ENCODE assay signal across 9 cellular contexts in genomic region chr1:66271216-66271903, GRCh38.
A peak's percentile ranks its signal among the peaks of the same experiment; 100 is the strongest.
DNase-seq lines count a peak whose midpoint lies in the region; ATAC-seq and TF ChIP-seq lines count a peak whose summit lies in the region.
"Had no signal": no experiment of that assay in that cellular context is flagged by ENCODE, and none has a peak within 500 bp of the region (broad histone marks: within the 10 kb centered on the region; RNA-seq: fewer than 3 reads in every experiment).

No MANE protein-coding gene starts in this region.

- H3K27me3 ChIP-seq in CD4-positive, CD25-positive, alpha-beta regulatory T cell (ENCODE audit: control insufficient read depth, insufficient read depth, low read length): no peaks in the 10 kb centered on the region

- H3K36me3 ChIP-seq in CD4-positive, CD25-positive, alpha-beta regulatory T cell (ENCODE audit: control insufficient read depth, insufficient read depth, low read length): no peaks in the 10 kb centered on the region
- no peaks in the 10 kb centered on the region for H3K36me3 ChIP-seq in SK-N-MC (ENCODE audit: insufficient read depth, low read length)

- no peak overlapping the region for H3K27ac ChIP-seq in CD4-positive, CD25-positive, alpha-beta regulatory T cell (ENCODE audit: insufficient read depth, low read length, poor library complexity, severe bottlenecking)
- peak overlapping the region; percentile 96 for H3K27ac ChIP-seq in SK-N-MC

- intact Hi-C loops in left colon (cut with DNase I, micrococcal nuclease): loop anchor here in 1 of 2 donors (5.0 kb wide), 1 partner anchor 61 kb away; no protein-coding TSS in a partner anchor

- peak overlapping the region; percentile 71 for H3K9ac ChIP-seq in SK-N-MC (ENCODE audit: insufficient read length)

- H3K4me1 ChIP-seq in CD4-positive, CD25-positive, alpha-beta regulatory T cell (ENCODE audit: control insufficient read depth, insufficient read depth, low read length, poor library complexity, severe bottlenecking): peaks cover 25% of the 10 kb centered on the region

- peaks cover 0 to 1% (median 0%) of the 10 kb centered on the region in 7 donors for H3K9me3 Mint-ChIP-seq in CD4-positive, CD25-positive, alpha-beta regulatory T cell
- H3K9me3 Mint-ChIP-seq: IgD-negative memory B cell had no signal

- H3K27me3 Mint-ChIP-seq in CD4-positive, CD25-positive, alpha-beta regulatory T cell: no peaks in the 10 kb centered on the region
- H3K27me3 Mint-ChIP-seq: IgD-negative memory B cell had no signal

- H3K4me3 ChIP-seq in CD4-positive, CD25-positive, alpha-beta regulatory T cell (ENCODE audit: low read depth, low read length): peak overlapping the region; percentile 10
- H3K4me3 ChIP-seq in SK-N-MC: peak overlapping the region; percentile 66
- H3K4me3 ChIP-seq in choroid plexus epithelial cell (ENCODE audit: low read depth, low read length): peak overlapping the region; percentile 3

- ATAC-seq in CD4-positive, CD25-positive, alpha-beta regulatory T cell (ENCODE audit: low read depth in 2 of 2): peak; percentile 16 to 30
- ATAC-seq in left colon (peak; percentile 92), HG03196 (IDR thresholded peaks at IDR 0.05; ENCODE audit: unreplicated experiment) (no peak)

- H3K36me3 Mint-ChIP-seq in CD4-positive, CD25-positive, alpha-beta regulatory T cell: no peaks in the 10 kb centered on the region
- H3K36me3 Mint-ChIP-seq: IgD-negative memory B cell had no signal

- peak overlapping the region; percentile 53 to 93 (median 91) for H3K27ac Mint-ChIP-seq in CD4-positive, CD25-positive, alpha-beta regulatory T cell

- no peaks in the 10 kb centered on the region for H3K9me3 ChIP-seq in CD4-positive, CD25-positive, alpha-beta regulatory T cell (ENCODE audit: control insufficient read depth in 2 of 2, low read length in 2 of 2)
- no peaks in the 10 kb centered on the region for H3K9me3 ChIP-seq in SK-N-MC (ENCODE audit: low read depth, low read length)

- peaks cover 31 to 54% (median 39%) of the 10 kb centered on the region in 4 donors for H3K4me1 Mint-ChIP-seq in CD4-positive, CD25-positive, alpha-beta regulatory T cell

- DNase-seq in CD4-positive, CD25-positive, alpha-beta regulatory T cell: peak in 2 of 3 donors; percentile 49 to 52
- DNase-seq in HPDE6-E6E7 (ENCODE audit: extremely low spot score) (peak; percentile 62), SK-N-MC (ENCODE audit: low read depth, low spot score) (peak; percentile 97), choroid plexus epithelial cell (ENCODE audit: low read depth) (peak; percentile 99), left colon (peak; percentile 60 to 88), UCSD-AML1 (lab: John Stamatoyannopoulos, UW; ENCODE audit: unreplicated experiment) (no peak)
- DNase-seq in stimulated activated CD4-positive, alpha-beta T cell treated with anti-CD3 and anti-CD28 coated beads, Interleukin-1b, Interleukin-23, amount 100 ng/mL, for 48 hours: peak; percentile 61

- H3K4me3 Mint-ChIP-seq in CD4-positive, CD25-positive, alpha-beta regulatory T cell: peak overlapping the region in 2 of 4 donors; percentile 13 to 16
- H3K4me3 Mint-ChIP-seq: IgD-negative memory B cell had no signal

- no peak for TF ChIP-seq CTCF in choroid plexus epithelial cell (conservative IDR thresholded peaks at IDR 0.05; ENCODE audit: low read depth, low read length)

Comparison
In these comparisons a context has a peak if more than half of its experiments do, and no peak if none do; other contexts are left out.
1. H3K4me3 ChIP-seq: peak in every context shown above with its lines; median percentile 66 in SK-N-MC; 10 in CD4-positive, CD25-positive, alpha-beta regulatory T cell; 3 in choroid plexus epithelial cell.